Comparison of ENCODE assay signal across 8 cellular contexts in genomic region chr1:109619655-109620395, GRCh38. TPM values are rescaled to one million over a fixed set of nuclear protein-coding genes. Genes with fewer than 3 reads are reported as not detected.
DNase-seq lines count a peak whose midpoint lies in the region; ATAC-seq and TF ChIP-seq lines count a peak whose summit lies in the region.

Gene AMPD2 (plus strand): TSS chr1:109619837. CDS start chr1:109621176, 1,339 bp downstream.

- TF ChIP-seq CTCF in C4-2B (conservative IDR thresholded peaks at IDR 0.05) (no peak), PC-3 (conservative IDR thresholded peaks at IDR 0.05; ENCODE audit: low read depth, low read length) (no peak), natural killer cell (IDR thresholded peaks at IDR 0.05) (no peak)

- peak within 1 kb of the TSS; percentile 91 to 98 for H3K4me3 Mint-ChIP-seq in activated T-cell treated with anti-CD3 and anti-CD28 coated beads, Interleukin-2, amount 50 U/mL, for 72 hours
- H3K4me3 Mint-ChIP-seq in natural killer cell = peak within 1 kb of the TSS; percentile 99

- BruUV-seq in PC-3 (replicated peaks; lab: Mats Ljungman, UMichigan) = TSS peak; percentile 79

- peak within 1 kb of the TSS; percentile 95 for H3K4me3 ChIP-seq in PC-3 (ENCODE audit: low read length)

- peak within 1 kb of the TSS; percentile 97 for H3K27ac Mint-ChIP-seq in activated T-cell treated with anti-CD3 and anti-CD28 coated beads, Interleukin-2, amount 50 U/mL, for 72 hours
- peak within 1 kb of the TSS; percentile 93 to 99 for H3K27ac Mint-ChIP-seq in natural killer cell

- H3K4me1 ChIP-seq in PC-3 (ENCODE audit: insufficient read depth, low read length) = peaks cover 24% of the 10 kb centered on the region

- no peaks in the 10 kb centered on the region for H3K9me3 ChIP-seq in PC-3 (ENCODE audit: low read length)

- CTCF ChIA-PET in PC-3 (lab: Charles Lee) = interaction anchor here (0.6 to 1.5 kb wide), 7 partner anchors 11 to 365 kb away, joined by 3 to 5 read pairs (median 4); partner anchors contain the start of genes AHCYL1 and GNAI3

- H3K4me2 ChIP-seq in PC-3 (ENCODE audit: low read length) = peak within 1 kb of the TSS; percentile 99

- H3K36me3 Mint-ChIP-seq in activated T-cell treated with anti-CD3 and anti-CD28 coated beads, Interleukin-2, amount 50 U/mL, for 72 hours (ENCODE audit: insufficient read depth in 2 of 2) = peaks cover 2% of the 10 kb centered on the region in 2 donors
- H3K36me3 Mint-ChIP-seq in natural killer cell = no peaks in the 10 kb centered on the region

- H3K79me2 ChIP-seq in PC-3 (ENCODE audit: low read length) = peaks cover 52% of the 10 kb centered on the region

- H3K9me2 ChIP-seq in PC-3 (replicated peaks; ENCODE audit: low read length) = no peaks in the 10 kb centered on the region

- no peaks in the 10 kb centered on the region for H3F3A ChIP-seq in PC-3 (ENCODE audit: low read length, unreplicated experiment)

- peak within 1 kb of the TSS; percentile 96 for H3K27ac ChIP-seq in C4-2B
- peak within 1 kb of the TSS; percentile 58 for H3K27ac ChIP-seq in PC-3 (ENCODE audit: low read length)

- no peaks in the 10 kb centered on the region for H3K27me3 ChIP-seq in PC-3 (ENCODE audit: low read length)

- intact Hi-C loops in PC-3 (cut with micrococcal nuclease) = loop anchor here (1.0 kb wide), 1 partner anchor 72 kb away; the partner anchor contains the start of gene GNAI3
- intact Hi-C loops in natural killer cell (cut with micrococcal nuclease) = no loop called here

- H3K36me3 ChIP-seq in PC-3 (ENCODE audit: low read depth, low read length) = no peaks in the 10 kb centered on the region

- ATAC-seq in HG03520 (IDR thresholded peaks at IDR 0.05; ENCODE audit: unreplicated experiment) = peak; percentile 43
- ATAC-seq in PC-3 = peak; percentile 42
- peak; percentile 65 to 69 for ATAC-seq in activated T-cell treated with anti-CD3 and anti-CD28 coated beads, Interleukin-2, amount 50 U/mL, for 72 hours (replicated peaks in 1 of 2)
- ATAC-seq in natural killer cell = peak; percentile 70 to 85 (median 78)
- peak; percentile 42 for ATAC-seq in stimulated activated naive CD8-positive, alpha-beta T cell treated with anti-CD3 and anti-CD28 coated beads, Interleukin-15, Interleukin-2, amounts not matched to agents 100 U/mL and 50 U/mL, for 24 hours

- no peaks in the 10 kb centered on the region for H3K9me3 Mint-ChIP-seq in activated T-cell treated with anti-CD3 and anti-CD28 coated beads, Interleukin-2, amount 50 U/mL, for 72 hours
- no peaks in the 10 kb centered on the region for H3K9me3 Mint-ChIP-seq in natural killer cell

- H3K27me3 Mint-ChIP-seq in activated T-cell treated with anti-CD3 and anti-CD28 coated beads, Interleukin-2, amount 50 U/mL, for 72 hours (ENCODE audit: low read depth) = no peaks in the 10 kb centered on the region
- H3K27me3 Mint-ChIP-seq in natural killer cell (ENCODE audit: low read depth in 2 of 2) = peaks cover 0 to 2% of the 10 kb centered on the region in 2 donors

- POLR2A ChIA-PET in PC-3 (lab: Charles Lee; ENCODE audit: unreplicated experiment) = interaction anchor here (0.5 to 2.0 kb wide), 3 partner anchors 30 to 349 kb away, joined by 4 to 7 read pairs (median 5); partner anchors contain the start of gene GNAI3

- H2AFZ ChIP-seq in PC-3 (ENCODE audit: low read length) = peak within 1 kb of the TSS; percentile 94

- DNase-seq in GM19240 (ENCODE audit: insufficient read length, low spot score) (peak; percentile 75), PC-3 (peak; percentile 67), fibroblast of gingiva (ENCODE audit: low read depth) (peak; percentile 88), natural killer cell (peak; percentile 78)
- peak; percentile 83 to 87 for DNase-seq in activated T-cell treated with anti-CD3 and anti-CD28 coated beads, Interleukin-2, amount 50 U/mL, for 72 hours
- peak; percentile 86 for DNase-seq in stimulated activated naive CD8-positive, alpha-beta T cell treated with anti-CD3 and anti-CD28 coated beads, Interleukin-15, Interleukin-2, amounts not matched to agents 100 U/mL and 50 U/mL, for 24 hours

- peak within 1 kb of the TSS; percentile 88 for H3K9ac ChIP-seq in PC-3 (ENCODE audit: low read length)

- peaks cover 79% of the 10 kb centered on the region for H3K4me1 Mint-ChIP-seq in activated T-cell treated with anti-CD3 and anti-CD28 coated beads, Interleukin-2, amount 50 U/mL, for 72 hours (ENCODE audit: low read depth)
- peaks cover 43 to 62% of the 10 kb centered on the region in 2 donors for H3K4me1 Mint-ChIP-seq in natural killer cell

- peaks cover 9% of the 10 kb centered on the region for H4K20me1 ChIP-seq in PC-3 (ENCODE audit: low read length)

RNA-seq across cellular contexts. Expression of gene AMPD2, which starts in this region (rescaled TPM):
- total RNA-seq in PC-3 (2014; rRNA removed) (75.3 and 128 TPM in 2 replicates), natural killer cell (100 to 1,000 TPM; 200 to 271 (median 243) TPM)
- total RNA-seq in activated T-cell treated with anti-CD3 and anti-CD28 coated beads, Interleukin-2, amount 50 U/mL, for 72 hours = 10 to 100 TPM; 64.0 to 79.2 TPM

Comparison
In these comparisons a context has a peak if more than half of its experiments do, and no peak if none do; other contexts are left out.
1. Peak in every context shown above with its lines: DNase-seq, ATAC-seq, H3K4me3 ChIP-seq and H3K27ac ChIP-seq.